27 cellular contexts compared by ENCODE assay signal in genomic region chr14:104845033-104845666, GRCh38. TPM values are rescaled to one million over a fixed set of nuclear protein-coding genes. Genes with fewer than 3 reads are reported as not detected.
DNase-seq lines count a peak whose midpoint lies in the region; ATAC-seq, FAIRE-seq and TF ChIP-seq lines count a peak whose summit lies in the region.
"Had no signal": no experiment of that assay in that cellular context is flagged by ENCODE, and none has a peak within 500 bp of the region (broad histone marks: within the 10 kb centered on the region; RNA-seq: fewer than 3 reads in every experiment).

No MANE protein-coding gene starts in this region.

- H2AFZ ChIP-seq in GM23338 = no peak overlapping the region
- no peak overlapping the region for H2AFZ ChIP-seq in neural progenitor cell (replicated peaks)
- H2AFZ ChIP-seq: PC-9 had no signal

- peak overlapping the region; percentile 79 for H3K4me3 Mint-ChIP-seq in GM23338
- 0 out of 2 replicates have a peak overlapping the region, but pooled peaks have one; percentile 75 for H3K4me3 Mint-ChIP-seq in WTC11
- H3K4me3 Mint-ChIP-seq in neural progenitor cell = no peak overlapping the region
- H3K4me3 Mint-ChIP-seq in activated CD8-positive, alpha-beta memory T cell treated with anti-CD3 and anti-CD28 coated beads, Interleukin-2, amount 10 ng/mL, durations not matched to agents 7 days and 5 days = no peak overlapping the region
- H3K4me3 Mint-ChIP-seq: CD8-positive, alpha-beta T cell had no signal

- H3K27ac ChIP-seq in GM23338 (ENCODE audit: low read depth) (no peak overlapping the region), neural progenitor cell (no peak overlapping the region), ovary (no peak overlapping the region)
- H3K27ac ChIP-seq: C4-2B, PC-9, SK-N-MC had no signal

- intact Hi-C loops in ovary (cut with DNase I) = no loop called here

- H3K27me3 Mint-ChIP-seq in GM23338 (ENCODE audit: insufficient read depth, low read depth, poor library complexity) (peaks cover 35% of the 10 kb centered on the region), WTC11 (ENCODE audit: low read depth) (peaks cover 63% of the 10 kb centered on the region), neural progenitor cell (ENCODE audit: insufficient read depth, low read depth) (peaks cover 37% of the 10 kb centered on the region)
- H3K27me3 Mint-ChIP-seq in activated CD8-positive, alpha-beta memory T cell treated with anti-CD3 and anti-CD28 coated beads, Interleukin-2, amount 10 ng/mL, durations not matched to agents 7 days and 5 days = peaks cover 61% of the 10 kb centered on the region

- H3K36me3 ChIP-seq in GM23338 (ENCODE audit: insufficient read depth) (no peaks in the 10 kb centered on the region), neural progenitor cell (no peaks in the 10 kb centered on the region), ovary (no peaks in the 10 kb centered on the region)

- CTCF ChIA-PET in WTC11 (lab: Charles Lee) = interaction anchor here (0.6 to 8.3 kb wide), 6 partner anchors 11 to 88 kb away, joined by 3 to 68 read pairs (median 6); no protein-coding TSS in a partner anchor
- CTCF ChIA-PET in activated CD8-positive, alpha-beta memory T cell treated with anti-CD3 and anti-CD28 coated beads, Interleukin-2, amount 10 ng/mL, durations not matched to agents 7 days and 5 days (lab: Charles Lee) = interaction anchor here (1.3 kb wide), 1 partner anchor 205 kb away, joined by 3 read pairs; no protein-coding TSS in a partner anchor

- no peak for TF ChIP-seq POLR2A in ovary (IDR thresholded peaks at IDR 0.05)

- peaks cover 11% of the 10 kb centered on the region for H3F3A ChIP-seq in GM23338 (replicated peaks; ENCODE audit: low read depth)
- H3F3A ChIP-seq in neural progenitor cell (ENCODE audit: low read depth) = peaks cover 31% of the 10 kb centered on the region

- no peaks in the 10 kb centered on the region for H3K79me2 ChIP-seq in GM23338 (replicated peaks; ENCODE audit: insufficient read depth)
- no peaks in the 10 kb centered on the region for H3K79me2 ChIP-seq in neural progenitor cell (ENCODE audit: low read depth)

- POLR2A ChIA-PET in WTC11 (lab: Charles Lee) = interaction anchor here (2.7 kb wide), 1 partner anchor 19 kb away, joined by 7 read pairs; no protein-coding TSS in a partner anchor

- H3K4me1 Mint-ChIP-seq in GM23338 (peaks cover 12% of the 10 kb centered on the region; the same call in 2 of the 3 replicates), WTC11 (peaks cover 13% of the 10 kb centered on the region), neural progenitor cell (peaks cover 12% of the 10 kb centered on the region)
- H3K4me1 Mint-ChIP-seq in activated CD8-positive, alpha-beta memory T cell treated with anti-CD3 and anti-CD28 coated beads, Interleukin-2, amount 10 ng/mL, durations not matched to agents 7 days and 5 days = no peaks in the 10 kb centered on the region

- H3K9me3 ChIP-seq in neural progenitor cell (ENCODE audit: low read depth) = no peaks in the 10 kb centered on the region
- no peaks in the 10 kb centered on the region for H3K9me3 ChIP-seq in ovary
- H3K9me3 ChIP-seq: Caco-2 had no signal

- H3K9me2 ChIP-seq in GM23338 (ENCODE audit: insufficient read depth) = no peaks in the 10 kb centered on the region

- WGBS in ovary, 3 donors = 79 to 93% (median 88%) methylated on average over 4 of the region's 4 CpGs

- H3K9me3 Mint-ChIP-seq in GM23338 = no peaks in the 10 kb centered on the region; the same call in 2 of the 3 replicates
- H3K9me3 Mint-ChIP-seq in WTC11 = 0 out of 2 replicates have a peak, but pooled peaks cover 3% of the 10 kb centered on the region
- peaks cover 4% of the 10 kb centered on the region for H3K9me3 Mint-ChIP-seq in neural progenitor cell
- H3K9me3 Mint-ChIP-seq in activated CD8-positive, alpha-beta memory T cell treated with anti-CD3 and anti-CD28 coated beads, Interleukin-2, amount 10 ng/mL, durations not matched to agents 7 days and 5 days (ENCODE audit: low read depth) = no peaks in the 10 kb centered on the region
- H3K9me3 Mint-ChIP-seq: CD8-positive, alpha-beta T cell had no signal

- FAIRE-seq in D721Med (lab: Jason Lieb, UNC) = no peak
- FAIRE-seq: GM12892, GM19239 had no signal

- peak overlapping the region; percentile 85; the same call in 1 of the 2 replicates for H3K4me2 ChIP-seq in GM23338
- peak overlapping the region; percentile 78 for H3K4me2 ChIP-seq in neural progenitor cell
- H3K4me2 ChIP-seq: PC-9 had no signal

- H3K27me3 ChIP-seq in GM23338 (ENCODE audit: insufficient read depth) (peaks cover 37% of the 10 kb centered on the region), neural progenitor cell (peaks cover 51% of the 10 kb centered on the region), ovary (no peaks in the 10 kb centered on the region)

- no peak for DNase-seq in GM23338 (ENCODE audit: low spot score)
- no peak for DNase-seq in WTC11 (ENCODE audit: low spot score)
- no peak for DNase-seq in neural progenitor cell (ENCODE audit: low spot score)
- no peak for DNase-seq in D721Med (ENCODE audit: insufficient read length, low spot score)
- no peak for DNase-seq in effector CD8-positive, alpha-beta T cell (lab: John Stamatoyannopoulos, UW)
- no peak for DNase-seq in ovary
- no peak for DNase-seq in activated CD8-positive, alpha-beta memory T cell treated with anti-CD3 and anti-CD28 coated beads, Interleukin-2, amount 10 ng/mL, durations not matched to agents 7 days and 5 days
- DNase-seq: Caco-2; CD8-positive, alpha-beta T cell; DMS 273 treated with DMSO at 0.1 percent for 48 hours; GF-D8; KBM-7; MV-4-11; NCI-H1105 treated with DMSO at 0.1 percent for 48 hours; NCI-H1930; NCI-H446; NCI-H526; NCI-H82; NK-92 treated with Interleukin-12 subunit alpha and Interleukin-12 subunit beta, amount 100 ng/mL, for 24 hours; PC-9; RPMI8226; SIG-M5; SW 1271 had no signal

- H3K9ac ChIP-seq in neural progenitor cell = no peak overlapping the region

- H3K36me3 Mint-ChIP-seq in GM23338 (ENCODE audit: low read depth) = no peaks in the 10 kb centered on the region
- peaks cover 5% of the 10 kb centered on the region for H3K36me3 Mint-ChIP-seq in WTC11
- no peaks in the 10 kb centered on the region for H3K36me3 Mint-ChIP-seq in neural progenitor cell
- H3K36me3 Mint-ChIP-seq in activated CD8-positive, alpha-beta memory T cell treated with anti-CD3 and anti-CD28 coated beads, Interleukin-2, amount 10 ng/mL, durations not matched to agents 7 days and 5 days = no peaks in the 10 kb centered on the region
- H3K36me3 Mint-ChIP-seq: CD8-positive, alpha-beta T cell had no signal

- TF ChIP-seq EP300 in ovary (IDR thresholded peaks at IDR 0.05) = no peak

- ATAC-seq in GM23338 (no peak), WTC11 (no peak)
- ATAC-seq in activated CD8-positive, alpha-beta memory T cell treated with anti-CD3 and anti-CD28 coated beads, Interleukin-2, amount 10 ng/mL, durations not matched to agents 7 days and 5 days = no peak
- ATAC-seq: CD8-positive, alpha-beta T cell had no signal

- H4K20me1 ChIP-seq in GM23338 (replicated peaks; ENCODE audit: insufficient read depth) (no peaks in the 10 kb centered on the region), neural progenitor cell (ENCODE audit: low read depth) (no peaks in the 10 kb centered on the region)

- peaks cover 9% of the 10 kb centered on the region; the same call in 1 of the 2 replicates for H3K4me1 ChIP-seq in GM23338 (ENCODE audit: insufficient read depth)
- H3K4me1 ChIP-seq in neural progenitor cell = peaks cover 9% of the 10 kb centered on the region
- H3K4me1 ChIP-seq in ovary (ENCODE audit: insufficient read depth) = peaks cover 5% of the 10 kb centered on the region
- H3K4me1 ChIP-seq: Caco-2 had no signal

- TF ChIP-seq CTCF in GM23338 (conservative IDR thresholded peaks at IDR 0.05; ENCODE audit: low read depth in 2 of 2) (no peak), WTC11 (IDR thresholded peaks at IDR 0.05) (no peak), neural progenitor cell (IDR thresholded peaks at IDR 0.05) (no peak), D721Med (IDR thresholded peaks at IDR 0.05; ENCODE audit: insufficient read depth, missing control alignments) (no peak), ovary (IDR thresholded peaks at IDR 0.05) (no peak)

- H3K4me3 ChIP-seq in GM23338 (peak overlapping the region; percentile 71; the same call in 1 of the 2 replicates), neural progenitor cell (no peak overlapping the region), ovary (no peak overlapping the region)
- H3K4me3 ChIP-seq: PC-9 had no signal

- no peak overlapping the region for H3K27ac Mint-ChIP-seq in GM23338
- no peak overlapping the region for H3K27ac Mint-ChIP-seq in WTC11
- no peak overlapping the region for H3K27ac Mint-ChIP-seq in neural progenitor cell
- H3K27ac Mint-ChIP-seq in activated CD8-positive, alpha-beta memory T cell treated with anti-CD3 and anti-CD28 coated beads, Interleukin-2, amount 10 ng/mL, durations not matched to agents 7 days and 5 days = no peak overlapping the region
- H3K27ac Mint-ChIP-seq: CD8-positive, alpha-beta T cell had no signal

RNA-seq across cellular contexts. Expression of gene CEP170B, which starts 19.9 kb away (rescaled TPM):
- 31.3 and 37.1 TPM in 2 replicates for total RNA-seq in GM23338 (2014; rRNA removed; shearing (Covaris generic))
- polyA plus RNA-seq in GM23338 (2016; fragmentation: Nextera tagmentation; extraction: Ambion mirVana) (4.6 and 5.3 TPM in 2 replicates), ovary (1 to 10 TPM; 1.9 to 5.1 TPM)
- total RNA-seq in WTC11 (2021) (33.6 to 47.0 TPM (median 33.8 TPM) in 3 replicates), neural progenitor cell (ENCODE audit: low replicate concordance) (3.0 and 13.7 TPM in 2 replicates), ovary (10 to 100 TPM in 4 of 7 donors, 1 to 10 TPM in 3; 3.0 to 22.7 (median 11.7) TPM)
- 1 to 10 TPM; 4.6 to 8.5 TPM for total RNA-seq in activated CD8-positive, alpha-beta memory T cell treated with anti-CD3 and anti-CD28 coated beads, Interleukin-2, amount 10 ng/mL, durations not matched to agents 7 days and 5 days

RNA-seq across cellular contexts. Expression of gene ZBTB42, which starts 44.2 kb away (rescaled TPM):
- 4.4 and 7.5 TPM in 2 replicates for total RNA-seq in GM23338 (2014; rRNA removed; shearing (Covaris generic))
- polyA plus RNA-seq in GM23338 (2016; fragmentation: Nextera tagmentation; extraction: Ambion mirVana) (0.66 and 0.70 TPM in 2 replicates), ovary (1 to 10 TPM in 1 of 2 donors, under 1 TPM in 1; 0.42 to 1.8 TPM)
- total RNA-seq in WTC11 (2021) (5.4 to 6.4 TPM (median 5.5 TPM) in 3 replicates), neural progenitor cell (ENCODE audit: low replicate concordance) (0.41 and 1.1 TPM in 2 replicates), ovary (10 to 100 TPM in 1 of 7 donors, 1 to 10 TPM in 6; 2.0 to 18.7 (median 4.1) TPM)
- 1 to 10 TPM; 4.9 to 5.5 TPM for total RNA-seq in activated CD8-positive, alpha-beta memory T cell treated with anti-CD3 and anti-CD28 coated beads, Interleukin-2, amount 10 ng/mL, durations not matched to agents 7 days and 5 days

RNA-seq across cellular contexts. Expression of gene AKT1, which starts 49.6 kb away (rescaled TPM):
- 74.3 and 78.7 TPM in 2 replicates for total RNA-seq in GM23338 (2014; rRNA removed; shearing (Covaris generic))
- polyA plus RNA-seq in GM23338 (2016; fragmentation: Nextera tagmentation; extraction: Ambion mirVana) (19.2 and 23.7 TPM in 2 replicates), ovary (10 to 100 TPM; 53.9 to 72.6 TPM)
- total RNA-seq in WTC11 (2021) (105 to 121 TPM (median 106 TPM) in 3 replicates), neural progenitor cell (ENCODE audit: low replicate concordance) (67.2 and 92.4 TPM in 2 replicates), ovary (100 to 1,000 TPM in 4 of 7 donors, 10 to 100 TPM in 3; 58.1 to 105 (median 103) TPM)
- total RNA-seq in activated CD8-positive, alpha-beta memory T cell treated with anti-CD3 and anti-CD28 coated beads, Interleukin-2, amount 10 ng/mL, durations not matched to agents 7 days and 5 days = 100 to 1,000 TPM; 178 to 202 TPM

Comparison
In these comparisons a context has a peak if more than half of its experiments do, and no peak if none do; other contexts are left out.
1. H3K4me3 Mint-ChIP-seq: peak in GM23338 (single experiment) and WTC11 (single experiment); none in neural progenitor cell (single experiment) and activated CD8-positive, alpha-beta memory T cell treated with anti-CD3 and anti-CD28 coated beads, Interleukin-2, amount 10 ng/mL, durations not matched to agents 7 days and 5 days (single experiment).